ENCODE assay signal across 21 cellular contexts in the genomic region with DNA sequence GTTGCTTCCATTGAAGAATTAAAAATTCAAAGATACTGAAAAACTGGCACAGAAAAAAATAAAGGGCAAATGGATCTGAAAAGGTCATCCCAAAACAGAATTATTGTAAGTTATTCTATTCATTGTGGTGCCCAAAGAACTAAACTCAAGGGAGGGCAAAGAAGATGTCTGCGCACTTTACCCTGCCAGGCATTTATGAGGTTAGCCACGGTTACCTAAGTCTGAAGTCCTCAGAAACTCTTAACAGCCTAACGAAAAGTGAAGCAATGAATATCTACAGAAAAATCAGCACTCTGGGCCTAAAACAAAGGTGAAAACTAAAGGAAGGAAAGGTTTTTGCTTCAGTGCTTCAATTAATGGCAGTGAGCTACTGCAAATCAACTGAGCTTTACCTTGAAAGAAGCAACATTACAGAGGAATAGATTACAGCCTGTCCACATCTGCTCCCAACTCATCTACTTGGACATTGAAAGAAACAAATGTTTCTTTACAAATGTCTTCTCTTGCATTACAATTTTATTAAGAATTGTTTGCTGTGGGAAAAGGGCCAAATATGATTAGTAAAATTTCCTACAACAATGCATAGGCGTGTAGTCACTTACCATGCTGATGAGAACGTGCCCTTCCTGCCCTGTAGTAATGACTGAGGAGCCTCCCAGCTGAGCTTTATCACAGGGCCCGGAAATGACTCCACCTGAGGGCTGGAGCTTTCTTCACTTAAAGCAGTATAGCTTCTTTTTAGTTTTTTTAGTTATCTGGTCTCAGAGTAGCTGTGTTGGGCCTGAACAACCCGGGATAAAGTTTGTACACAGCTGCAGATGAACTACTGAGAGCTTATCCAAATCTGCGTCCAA. TPM values are rescaled to one million over a fixed set of nuclear protein-coding genes. Genes with fewer than 3 reads are reported as not detected.
A peak's percentile ranks its signal among the peaks of the same experiment; 100 is the strongest.
DNase-seq lines count a peak whose midpoint lies in the region; ATAC-seq, FAIRE-seq and TF ChIP-seq lines count a peak whose summit lies in the region.
"Had no signal": no experiment of that assay in that cellular context is flagged by ENCODE, and none has a peak within 500 bp of the region (broad histone marks: within the 10 kb centered on the region; RNA-seq: fewer than 3 reads in every experiment).

Gene TUBAL3 (minus strand): TSS at position 641 of the 854 bp plus-strand sequence. CDS start 36 bp downstream, at position 605.

- no peak within 1 kb of the TSS for H3K4me3 Mint-ChIP-seq in activated T-helper 17 cell treated with anti-CD3 and anti-CD28 coated beads, Interleukin-2, amount 50 U/mL, for 72 hours
- H3K4me3 Mint-ChIP-seq: CD4-positive, CD25-positive, alpha-beta regulatory T cell; stimulated activated naive CD8-positive, alpha-beta T cell treated with anti-CD3 and anti-CD28 coated beads, Interleukin-15, amount 100 ng/mL, for 72 hours; type B pancreatic cell had no signal

- H3K9me3 ChIP-seq in A549: peaks cover 5% of the 10 kb centered on the region; the same call in 2 of the 3 replicates
- H3K9me3 ChIP-seq in keratinocyte (ENCODE audit: control insufficient read depth, low read depth, low read length): no peaks in the 10 kb centered on the region
- H3K9me3 ChIP-seq: sigmoid colon had no signal

- dilution Hi-C loops in keratinocyte (cut with MboI; ENCODE audit: extremely low pct_ligation_motif_present, low sequenced_read_pairs): no loop called here

- TF ChIP-seq EP300 in A549 (IDR thresholded peaks at IDR 0.05): no peak

- CTCF ChIA-PET in A549 (lab: Yijun Ruan, JAX): interaction anchor here (1.8 kb wide), 1 partner anchor 21 kb away, joined by 5 read pairs; no protein-coding TSS in a partner anchor

- TF ChIP-seq POLR2A in A549 (IDR thresholded peaks at IDR 0.05; ENCODE audit: low read length): no peak

- no peak for TF ChIP-seq CTCF in A549 (IDR thresholded peaks at IDR 0.05)
- no peak for TF ChIP-seq CTCF in keratinocyte (optimal IDR thresholded peaks at IDR 0.05 in 1 of 3, IDR thresholded peaks at IDR 0.05 in 1 of 3, conservative IDR thresholded peaks at IDR 0.05 in 1 of 3; ENCODE audit: extremely low read depth in 1 of 3, insufficient read depth in 2 of 3, low read length in 3 of 3)

- H3K4me1 ChIP-seq in A549 (no peaks in the 10 kb centered on the region), keratinocyte (ENCODE audit: control insufficient read depth, extremely low read depth, insufficient read depth, low read length) (peaks cover 10% of the 10 kb centered on the region)
- H3K4me1 ChIP-seq: sigmoid colon had no signal

- no peaks in the 10 kb centered on the region for H3K36me3 Mint-ChIP-seq in activated T-helper 17 cell treated with anti-CD3 and anti-CD28 coated beads, Interleukin-2, amount 50 U/mL, for 72 hours (ENCODE audit: low read depth)
- H3K36me3 Mint-ChIP-seq: CD4-positive, CD25-positive, alpha-beta regulatory T cell; type B pancreatic cell had no signal

- peaks cover 7% of the 10 kb centered on the region for H3K27me3 Mint-ChIP-seq in activated T-helper 17 cell treated with anti-CD3 and anti-CD28 coated beads, Interleukin-2, amount 50 U/mL, for 72 hours

- no peak for TF ChIP-seq RAD21 in A549 (conservative IDR thresholded peaks at IDR 0.05 in 1 of 2, IDR thresholded peaks at IDR 0.05 in 1 of 2)

- no peak within 1 kb of the TSS for H3K27ac Mint-ChIP-seq in activated T-helper 17 cell treated with anti-CD3 and anti-CD28 coated beads, Interleukin-2, amount 50 U/mL, for 72 hours
- H3K27ac Mint-ChIP-seq: CD4-positive, CD25-positive, alpha-beta regulatory T cell; type B pancreatic cell had no signal

- H3K4me2 ChIP-seq in A549 (no peak within 1 kb of the TSS), keratinocyte (ENCODE audit: control insufficient read depth, extremely low read depth, insufficient read depth, low read depth, low read length) (peak within 1 kb of the TSS; percentile 42)

- H3K79me2 ChIP-seq in keratinocyte (ENCODE audit: control insufficient read depth, insufficient read depth, low read length): no peaks in the 10 kb centered on the region

- H3K9me1 ChIP-seq in keratinocyte (ENCODE audit: control insufficient read depth, extremely low read depth, insufficient read depth, low read length): no peaks in the 10 kb centered on the region

- no peaks in the 10 kb centered on the region for H3K27me3 ChIP-seq in keratinocyte (ENCODE audit: control insufficient read depth, extremely low read depth, insufficient read depth, low read length)
- H3K27me3 ChIP-seq: sigmoid colon had no signal

- DNase-seq in A549 (ENCODE audit: low read depth in 1 of 2, low spot score in 1 of 2) (no peak), LoVo (ENCODE audit: low spot score) (peak; percentile 55), keratinocyte (ENCODE audit: low read depth, low spot score) (no peak), MV-4-11 (lab: John Stamatoyannopoulos, UW) (no peak), NCI-H2196 (lab: John Stamatoyannopoulos, UW; ENCODE audit: unreplicated experiment) (no peak)
- no peak for DNase-seq in activated CD4-positive, CD25-positive, alpha-beta regulatory T cell treated with anti-CD3 and anti-CD28 coated beads, Interleukin-2, amount 50 U/mL, for 72 hours
- DNase-seq: activated CD4-positive, alpha-beta T cell treated with anti-CD3 and anti-CD28 coated beads for 1 hour; activated effector memory CD4-positive, alpha-beta T cell treated with anti-CD3 and anti-CD28 coated beads, Interleukin-2, amount 50 U/mL, for 16 hours; CD4-positive, CD25-positive, alpha-beta regulatory T cell; DMS53; MM.1S; NCI-H2029 treated with DMSO at 0.1 percent for 48 hours; NCI-H510A; sigmoid colon; stimulated activated CD4-positive, alpha-beta T cell treated with anti-CD3 and anti-CD28 coated beads, Interleukin-1b, Interleukin-23, amount 100 ng/mL, for 48 hours; stimulated activated naive CD8-positive, alpha-beta T cell treated with anti-CD3 and anti-CD28 coated beads, Interleukin-15, amount 100 ng/mL, for 72 hours had no signal

- H3K27ac ChIP-seq in A549 (no peak within 1 kb of the TSS), keratinocyte (ENCODE audit: control insufficient read depth, insufficient read depth, low read length) (peak within 1 kb of the TSS; percentile 25)
- H3K27ac ChIP-seq: sigmoid colon had no signal

- H3K9me3 Mint-ChIP-seq in activated T-helper 17 cell treated with anti-CD3 and anti-CD28 coated beads, Interleukin-2, amount 50 U/mL, for 72 hours: no peaks in the 10 kb centered on the region
- H3K9me3 Mint-ChIP-seq: stimulated activated naive CD8-positive, alpha-beta T cell treated with anti-CD3 and anti-CD28 coated beads, Interleukin-15, amount 100 ng/mL, for 72 hours had no signal

- H2AFZ ChIP-seq in keratinocyte (ENCODE audit: control insufficient read depth, low read length): peak within 1 kb of the TSS; percentile 39

- no peak for FAIRE-seq in A549 (lab: Jason Lieb, UNC)
- peak; percentile 81 for FAIRE-seq in keratinocyte (lab: Jason Lieb, UNC)

- H3K4me1 Mint-ChIP-seq in activated T-helper 17 cell treated with anti-CD3 and anti-CD28 coated beads, Interleukin-2, amount 50 U/mL, for 72 hours: no peaks in the 10 kb centered on the region
- H3K4me1 Mint-ChIP-seq: CD4-positive, CD25-positive, alpha-beta regulatory T cell; stimulated activated naive CD8-positive, alpha-beta T cell treated with anti-CD3 and anti-CD28 coated beads, Interleukin-15, amount 100 ng/mL, for 72 hours had no signal

- WGBS in A549 (ENCODE audit: missing lambda C conversion rate): 72% methylated on average over 8 of the region's 8 CpGs

- H3K9ac ChIP-seq in keratinocyte (ENCODE audit: control insufficient read depth, extremely low read depth, insufficient read depth, low read length): no peak within 1 kb of the TSS

- H3K36me3 ChIP-seq in keratinocyte (ENCODE audit: control insufficient read depth in 2 of 2, extremely low read depth in 1 of 2, insufficient read depth in 2 of 2, low read length in 2 of 2): no peaks in the 10 kb centered on the region
- H3K36me3 ChIP-seq: sigmoid colon had no signal

- H3K4me3 ChIP-seq in A549: no peak within 1 kb of the TSS
- H3K4me3 ChIP-seq in keratinocyte (ENCODE audit: control insufficient read depth in 2 of 3, extremely low read depth in 1 of 3, insufficient read depth in 2 of 3, low read depth in 1 of 3, low read length in 3 of 3): peak within 1 kb of the TSS in 1 of 3 experiments; percentile 7
- H3K4me3 ChIP-seq: sigmoid colon had no signal

- POLR2A ChIA-PET in A549 (lab: Yijun Ruan, JAX): no interaction called here

- ATAC-seq in A549 (peak; percentile 47 to 60; a peak in 2 of 6 replicates), HG02938 (IDR thresholded peaks at IDR 0.05; ENCODE audit: unreplicated experiment) (no peak)
- peak; percentile 31 for ATAC-seq in activated T-helper 17 cell treated with anti-CD3 and anti-CD28 coated beads, Interleukin-2, amount 50 U/mL, for 72 hours (replicated peaks)
- ATAC-seq: left lobe of liver; stimulated activated naive CD8-positive, alpha-beta T cell treated with anti-CD3 and anti-CD28 coated beads, Interleukin-15, amount 100 ng/mL, for 72 hours had no signal

- no peaks in the 10 kb centered on the region for H4K20me1 ChIP-seq in keratinocyte (ENCODE audit: control insufficient read depth, extremely low read depth, insufficient read depth, low read length)

TF ChIP-seq in A549, 52 proteins besides CTCF, POLR2A, EP300 and RAD21:
- TF ChIP-seq NPAS2 (CRISPR knock-in tag; IDR thresholded peaks at IDR 0.05; ENCODE audit: borderline replicate concordance) (no peak), FOSB (CRISPR knock-in tag; IDR thresholded peaks at IDR 0.05) (no peak), PHF8 (IDR thresholded peaks at IDR 0.05; ENCODE audit: borderline replicate concordance, low read depth) (no peak)
- TF ChIP-seq, protein P1, sequence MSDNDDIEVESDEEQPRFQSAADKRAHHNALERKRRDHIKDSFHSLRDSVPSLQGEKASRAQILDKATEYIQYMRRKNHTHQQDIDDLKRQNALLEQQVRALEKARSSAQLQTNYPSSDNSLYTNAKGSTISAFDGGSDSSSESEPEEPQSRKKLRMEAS (IDR thresholded peaks at IDR 0.05): no peak
TF ChIP-seq in A549: peak in this region for 0.

RNA-seq across cellular contexts. Expression of gene TUBAL3, which starts in this region (rescaled TPM):
- polyA plus RNA-seq in A549 (2011; rRNA removed): 1.4 and 2.1 TPM in 2 replicates
- 0.69 TPM in 2 replicates for polyA plus RNA-seq in A549 (2012; cell fraction: cytosol; rRNA removed)
- 0.55 and 0.61 TPM in 2 replicates for polyA plus RNA-seq in A549 (2012; cell fraction: nucleus; rRNA removed)
- polyA plus RNA-seq in A549 (2017; fragmentation: RNase III; extraction: RNeasy Plus Mini Kit Qiagen cat#74134 plus additional on column Dnase treatment): 0.34 to 0.37 TPM (median 0.36 TPM) in 3 replicates
- 1.4 and 1.8 TPM in 2 replicates for polyA minus RNA-seq in A549 (2011; rRNA and poly(A)+ RNA removed)
- total RNA-seq in activated T-helper 17 cell treated with anti-CD3 and anti-CD28 coated beads, Interleukin-2, amount 50 U/mL, for 72 hours: not detected
- polyA plus RNA-seq in keratinocyte: 1.5 to 2.6 TPM (median 2.6 TPM) in 3 replicates
- polyA plus RNA-seq in keratinocyte (2011; ENCODE audit: low read depth): not detected
- polyA plus RNA-seq in keratinocyte (2011; cell fraction: cytosol; rRNA removed): 1.2 and 1.4 TPM in 2 replicates
- polyA plus RNA-seq in keratinocyte (2011; cell fraction: nucleus; rRNA removed): 2.1 TPM in 2 replicates
- polyA plus RNA-seq in keratinocyte (2012; ENCODE audit: low replicate concordance): 0.10 and 1.9 TPM in 2 replicates
- 2.8 to 2.9 TPM in 2 of 3 replicates, not detected in the other for polyA minus RNA-seq in keratinocyte
- polyA minus RNA-seq in keratinocyte (2011; cell fraction: cytosol; rRNA and poly(A)+ RNA removed): not detected
- polyA minus RNA-seq in keratinocyte (2011; cell fraction: nucleus; rRNA and poly(A)+ RNA removed): 0.74 and 0.93 TPM in 2 replicates
- total RNA-seq: CD4-positive, CD25-positive, alpha-beta regulatory T cell; left lobe of liver; sigmoid colon; T-helper 2 cell treated with Interferon-gamma antibody and Interleukin-4, amounts not matched to agents 100 ng/mL and 5 ng/mL, for 36 hours had no signal

Comparison
In these comparisons a context has a peak if more than half of its experiments do, and no peak if none do; other contexts are left out.
1. Peak in ATAC-seq in activated T-helper 17 cell treated with anti-CD3 and anti-CD28 coated beads, Interleukin-2, amount 50 U/mL, for 72 hours; RNA of the gene not detected or under 1 TPM.